ENCODE assay signal across 23 cellular contexts in genomic region chr11:31619980-31620379, GRCh38.
DNase-seq lines count a peak whose midpoint lies in the region; ATAC-seq, FAIRE-seq and TF ChIP-seq lines count a peak whose summit lies in the region.
"Had no signal": no experiment of that assay in that cellular context is flagged by ENCODE, and none has a peak within 500 bp of the region (broad histone marks: within the 10 kb centered on the region; RNA-seq: fewer than 3 reads in every experiment).

No MANE protein-coding gene starts in this region.

- DNase-seq in HTR-8/SVneo (ENCODE audit: insufficient read length, low spot score) (no peak), NCI-H2227 treated with DMSO at 0.1 percent for 48 hours (lab: John Stamatoyannopoulos, UW) (no peak), Calu3 (no peak), SHP77 (lab: John Stamatoyannopoulos, UW) (no peak)
- DNase-seq in central memory CD4-positive, alpha-beta T cell = no peak
- DNase-seq: ACHN, C1 segment of cervical spinal cord, caudate nucleus, DMS 273 treated with DMSO at 0.1 percent for 48 hours, dorsolateral prefrontal cortex, foreskin fibroblast, GDM1, HFFc6, hypothalamus, NCI-H1048, NCI-H2081 treated with DMSO at 0.1 percent for 48 hours, NCI-H526, right cardiac atrium, SW 1271 had no signal

- no peaks in the 10 kb centered on the region for H3K9me3 Mint-ChIP-seq in Calu3 (ENCODE audit: low read depth, unreplicated experiment)
- H3K9me3 Mint-ChIP-seq: HFFc6 had no signal

- no TSS peak for BruUV-seq in Calu3 (replicated peaks; lab: Mats Ljungman, UMichigan)

- no peaks in the 10 kb centered on the region for H3K27me3 Mint-ChIP-seq in Calu3 (ENCODE audit: unreplicated experiment)

- peak; percentile 40 for FAIRE-seq in HTR-8/SVneo (lab: Jason Lieb, UNC)
- FAIRE-seq: keratinocyte had no signal

- ATAC-seq in GM18499 (IDR thresholded peaks at IDR 0.05; ENCODE audit: insufficient read depth, unreplicated experiment) (peak; percentile 68), GM19463 (IDR thresholded peaks at IDR 0.05; ENCODE audit: unreplicated experiment) (peak; percentile 82), HG02884 (IDR thresholded peaks at IDR 0.05; ENCODE audit: unreplicated experiment) (peak; percentile 75)
- ATAC-seq: right cardiac atrium had no signal

- no peak for TF ChIP-seq CTCF in Calu3 (IDR thresholded peaks at IDR 0.05; ENCODE audit: unreplicated experiment)

- H3K27ac Mint-ChIP-seq in Calu3 (ENCODE audit: unreplicated experiment) = no peak overlapping the region
- H3K27ac Mint-ChIP-seq: HFFc6 had no signal

- H3K36me3 Mint-ChIP-seq in Calu3 (ENCODE audit: insufficient read depth, unreplicated experiment) = no peaks in the 10 kb centered on the region

- intact Hi-C loops in Calu3 (cut with micrococcal nuclease; ENCODE audit: unreplicated experiment) = no loop called here

- H3K4me3 Mint-ChIP-seq in Calu3 (ENCODE audit: low read depth, unreplicated experiment) = no peak overlapping the region
- H3K4me3 Mint-ChIP-seq: HFFc6 had no signal

- CTCF ChIA-PET in Calu3 (lab: Charles Lee) = no interaction called here

- H3K4me1 Mint-ChIP-seq in Calu3 (ENCODE audit: low read depth, unreplicated experiment) = no peaks in the 10 kb centered on the region
